17 cellular contexts compared by ENCODE assay signal in the genomic region with DNA sequence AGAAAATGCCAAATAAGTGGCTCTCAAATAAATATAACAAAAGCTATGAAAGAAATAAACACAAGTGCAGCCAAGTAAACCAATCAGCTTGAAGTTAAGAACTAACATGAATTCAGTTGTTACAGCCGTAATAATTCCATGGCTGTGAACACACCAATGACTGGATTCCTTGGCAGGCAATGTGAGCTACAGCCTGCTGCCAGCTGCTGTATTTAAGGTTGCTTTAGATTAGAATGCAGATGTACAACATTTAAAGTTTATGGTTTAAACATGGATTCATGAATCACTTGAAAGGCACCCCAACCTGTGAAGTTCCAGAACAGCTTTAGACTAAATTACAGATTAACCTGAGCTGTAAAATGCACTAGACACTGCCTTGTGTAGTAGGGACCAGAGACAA.
DNase-seq lines count a peak whose midpoint lies in the region; ATAC-seq and TF ChIP-seq lines count a peak whose summit lies in the region.
"Had no signal": no experiment of that assay in that cellular context is flagged by ENCODE, and none has a peak within 500 bp of the region (broad histone marks: within the 10 kb centered on the region; RNA-seq: fewer than 3 reads in every experiment).

No MANE protein-coding gene starts in this region.

- no peaks in the 10 kb centered on the region for H3K4me1 ChIP-seq in right cardiac atrium (ENCODE audit: control insufficient read depth, insufficient read depth, low read length)
- H3K4me1 ChIP-seq: BLaER1 treated with 17β-estradiol and CSF1 and Interleukin-3, amounts not matched to agents 10 nM and 100 nM had no signal

- DNase-seq in DMS 273 (lab: John Stamatoyannopoulos, UW; ENCODE audit: unreplicated experiment) (peak; percentile 73), NCI-H1694 (lab: John Stamatoyannopoulos, UW) (peak; percentile 40), fibroblast of pulmonary artery (ENCODE audit: low read depth) (peak; percentile 20), activated gamma-delta T cell treated with Interleukin-2 at 50 U/mL for 16 hours (no peak), left lobe of liver (ENCODE audit: low spot score) (no peak), right cardiac atrium (no peak)
- DNase-seq in activated CD4-positive, alpha-beta T cell treated with anti-CD3 and anti-CD28 coated beads, Interleukin-2, amount 10 ng/mL, durations not matched to agents 7 days and 5 days, result no peak
- DNase-seq: GF-D8, GM23248, NCI-H1417, NCI-H2029, NCI-H510A treated with DMSO at 0.1 percent for 48 hours, NCI-H82 had no signal

- H3K4me3 Mint-ChIP-seq in nephron, result peak overlapping the region in 2 of 3 experiments; percentile 1 to 17
- no peak overlapping the region for H3K4me3 Mint-ChIP-seq in activated CD4-positive, alpha-beta T cell treated with anti-CD3 and anti-CD28 coated beads, Interleukin-2, amount 10 ng/mL, durations not matched to agents 7 days and 5 days

- H3K9me3 Mint-ChIP-seq in nephron, result peaks cover 9% of the 10 kb centered on the region
- no peaks in the 10 kb centered on the region for H3K9me3 Mint-ChIP-seq in activated CD4-positive, alpha-beta T cell treated with anti-CD3 and anti-CD28 coated beads, Interleukin-2, amount 10 ng/mL, durations not matched to agents 7 days and 5 days

- H3K36me3 Mint-ChIP-seq in nephron (ENCODE audit: low read depth), result no peaks in the 10 kb centered on the region
- H3K36me3 Mint-ChIP-seq in activated CD4-positive, alpha-beta T cell treated with anti-CD3 and anti-CD28 coated beads, Interleukin-2, amount 10 ng/mL, durations not matched to agents 7 days and 5 days (ENCODE audit: low read depth), result no peaks in the 10 kb centered on the region

- H3K4me1 Mint-ChIP-seq in nephron, result peaks cover 49% of the 10 kb centered on the region
- H3K4me1 Mint-ChIP-seq in activated CD4-positive, alpha-beta T cell treated with anti-CD3 and anti-CD28 coated beads, Interleukin-2, amount 10 ng/mL, durations not matched to agents 7 days and 5 days, result no peaks in the 10 kb centered on the region

- peak overlapping the region; percentile 85 to 93 (median 86) for H3K27ac Mint-ChIP-seq in nephron
- no peak overlapping the region for H3K27ac Mint-ChIP-seq in activated CD4-positive, alpha-beta T cell treated with anti-CD3 and anti-CD28 coated beads, Interleukin-2, amount 10 ng/mL, durations not matched to agents 7 days and 5 days

- CTCF ChIA-PET in activated CD4-positive, alpha-beta T cell treated with anti-CD3 and anti-CD28 coated beads, Interleukin-2, amount 10 ng/mL, durations not matched to agents 7 days and 5 days (lab: Charles Lee), result no interaction called here

- H3K4me3 ChIP-seq in fibroblast of pulmonary artery (replicated peaks; ENCODE audit: low read depth, low read length) (no peak overlapping the region), right cardiac atrium (ENCODE audit: low read length) (no peak overlapping the region)
- H3K4me3 ChIP-seq: BLaER1 treated with 17β-estradiol and CSF1 and Interleukin-3, amounts not matched to agents 10 nM and 100 nM; GM23248 had no signal

- no peaks in the 10 kb centered on the region for H3K27me3 ChIP-seq in right cardiac atrium (ENCODE audit: control insufficient read depth, insufficient read depth)
- H3K27me3 ChIP-seq: BLaER1 treated with 17β-estradiol and CSF1 and Interleukin-3, amounts not matched to agents 10 nM and 100 nM had no signal

- intact Hi-C loops in right cardiac atrium (cut with DNase I), result no loop called here

- H3K9me3 ChIP-seq in right cardiac atrium (ENCODE audit: control insufficient read depth, low read length), result no peaks in the 10 kb centered on the region

- no peak overlapping the region for H3K27ac ChIP-seq in right cardiac atrium (ENCODE audit: low read length)
- H3K27ac ChIP-seq: BLaER1 treated with 17β-estradiol and CSF1 and Interleukin-3, amounts not matched to agents 10 nM and 100 nM; GM23248 had no signal

- POLR2A ChIA-PET in activated CD4-positive, alpha-beta T cell treated with anti-CD3 and anti-CD28 coated beads, Interleukin-2, amount 10 ng/mL, durations not matched to agents 7 days and 5 days (lab: Charles Lee), result no interaction called here

- no peaks in the 10 kb centered on the region for H3K27me3 Mint-ChIP-seq in nephron (ENCODE audit: low read depth)
- H3K27me3 Mint-ChIP-seq in activated CD4-positive, alpha-beta T cell treated with anti-CD3 and anti-CD28 coated beads, Interleukin-2, amount 10 ng/mL, durations not matched to agents 7 days and 5 days, result no peaks in the 10 kb centered on the region

- no peak for TF ChIP-seq CTCF in fibroblast of pulmonary artery (IDR thresholded peaks at IDR 0.05; ENCODE audit: low read length, missing control alignments)
- no peak for TF ChIP-seq CTCF in nephron (IDR thresholded peaks at IDR 0.05; ENCODE audit: unreplicated experiment in 3 of 3)

- ATAC-seq in left lobe of liver (no peak), right cardiac atrium (no peak)
- ATAC-seq: HCT116, Right ventricle myocardium inferior had no signal

- WGBS in right cardiac atrium, result 29% methylated on average over 1 of the region's 1 CpG

Comparison
In these comparisons a context has a peak if more than half of its experiments do, and no peak if none do; other contexts are left out.
1. DNase-seq: peak in DMS 273 (single experiment), NCI-H1694 (single experiment) and fibroblast of pulmonary artery (single experiment); none in activated gamma-delta T cell treated with Interleukin-2 at 50 U/mL for 16 hours (single experiment), activated CD4-positive, alpha-beta T cell treated with anti-CD3 and anti-CD28 coated beads, Interleukin-2, amount 10 ng/mL, durations not matched to agents 7 days and 5 days (single experiment), left lobe of liver (single experiment) and right cardiac atrium (0 of 3).